Comparison of ENCODE assay signal across 12 cellular contexts in genomic region chr10:116809528-116810500, GRCh38. TPM values are rescaled to one million over a fixed set of nuclear protein-coding genes. Genes with fewer than 3 reads are reported as not detected.
A peak's percentile ranks its signal among the peaks of the same experiment; 100 is the strongest.
DNase-seq lines count a peak whose midpoint lies in the region; ATAC-seq lines count a peak whose summit lies in the region.
"Had no signal": no experiment of that assay in that cellular context is flagged by ENCODE, and none has a peak within 500 bp of the region (broad histone marks: within the 10 kb centered on the region; RNA-seq: fewer than 3 reads in every experiment).

No MANE protein-coding gene starts in this region.

- no peak overlapping the region for H3K4me2 ChIP-seq in GM23248 (ENCODE audit: unreplicated experiment)

- WGBS in GM23248 (ENCODE audit: low coverage in 1 of 2, low lambda C conversion rate in 2 of 2, missing lambda C conversion rate in 2 of 2), 2 experiments: 59 to 61% methylated on average over 29 of the region's 29 CpGs

- no peaks in the 10 kb centered on the region for H3K36me3 ChIP-seq in GM23248 (ENCODE audit: low read depth)
- no peaks in the 10 kb centered on the region for H3K36me3 ChIP-seq in effector memory CD4-positive, alpha-beta T cell (ENCODE audit: control insufficient read depth, insufficient read depth, low read length)
- H3K36me3 ChIP-seq: esophagus muscularis mucosa had no signal

- in situ Hi-C loops in GM23248 (cut with MboI): no loop called here

- ATAC-seq in left ventricle myocardium superior (peak; percentile 33), GM21825 (IDR thresholded peaks at IDR 0.05; ENCODE audit: unreplicated experiment) (no peak), GM21528 (IDR thresholded peaks at IDR 0.05; ENCODE audit: low FRiP score, unreplicated experiment) (no peak)

- no peaks in the 10 kb centered on the region for H3K9me2 ChIP-seq in GM23248 (ENCODE audit: insufficient read depth)

- no peaks in the 10 kb centered on the region for H3F3A ChIP-seq in GM23248 (ENCODE audit: insufficient read depth)

- no peaks in the 10 kb centered on the region for H3K4me1 ChIP-seq in GM23248 (ENCODE audit: insufficient read depth)
- no peaks in the 10 kb centered on the region for H3K4me1 ChIP-seq in effector memory CD4-positive, alpha-beta T cell (ENCODE audit: control insufficient read depth, insufficient read depth, low read length, poor library complexity, severe bottlenecking)

- H3K79me2 ChIP-seq in GM23248 (ENCODE audit: insufficient read depth): no peaks in the 10 kb centered on the region

- DNase-seq in 8988T (peak; percentile 36), GM23248 (peak; percentile 33), SHP77 treated with DMSO at 0.1 percent for 48 hours (lab: John Stamatoyannopoulos, UW) (peak; percentile 42), left ventricle myocardium superior (no peak)
- DNase-seq in effector memory CD4-positive, alpha-beta T cell: no peak
- DNase-seq in stimulated activated CD4-positive, alpha-beta T cell treated with anti-CD3 and anti-CD28 coated beads, Interleukin-2, amount 100 ng/mL, for 24 hours: no peak
- DNase-seq: activated CD4-positive, CD25-positive, alpha-beta regulatory T cell; DMS79 had no signal

- H3K4me3 ChIP-seq in GM23248: no peak overlapping the region
- H3K4me3 ChIP-seq in effector memory CD4-positive, alpha-beta T cell (ENCODE audit: insufficient read depth, low read depth, low read length, poor library complexity, severe bottlenecking): no peak overlapping the region
- H3K4me3 ChIP-seq: esophagus muscularis mucosa had no signal

- H3K9me3 ChIP-seq in GM23248 (ENCODE audit: low read depth): no peaks in the 10 kb centered on the region
- H3K9me3 ChIP-seq in effector memory CD4-positive, alpha-beta T cell (ENCODE audit: control insufficient read depth, low read length): no peaks in the 10 kb centered on the region
- H3K9me3 ChIP-seq: esophagus muscularis mucosa had no signal

- H3K9ac ChIP-seq in GM23248: no peak overlapping the region

- H3K27ac ChIP-seq in GM23248: no peak overlapping the region
- H3K27ac ChIP-seq in effector memory CD4-positive, alpha-beta T cell (ENCODE audit: insufficient read depth, low read length, poor library complexity, severe bottlenecking): no peak overlapping the region
- H3K27ac ChIP-seq: esophagus muscularis mucosa, skin epidermis had no signal

- no peak overlapping the region for H2AFZ ChIP-seq in GM23248

- H3K27me3 ChIP-seq in GM23248 (replicated peaks; ENCODE audit: insufficient read depth): peaks cover 7% of the 10 kb centered on the region; the same call in 1 of the 2 replicates
- no peaks in the 10 kb centered on the region for H3K27me3 ChIP-seq in effector memory CD4-positive, alpha-beta T cell (replicated peaks; ENCODE audit: control insufficient read depth, insufficient read depth, low read length, poor library complexity, severe bottlenecking)

- intact Hi-C loops in left ventricle myocardium superior (cut with micrococcal nuclease): no loop called here

- no peaks in the 10 kb centered on the region for H4K20me1 ChIP-seq in GM23248 (ENCODE audit: insufficient read depth)

RNA-seq across cellular contexts. Expression of gene ENO4, which starts 39.5 kb away (rescaled TPM):
- 0.11 and 0.51 TPM in 2 replicates for total RNA-seq in GM23248 (2014; rRNA removed; shearing (Covaris generic))
- 0.35 and 0.89 TPM in 2 replicates for polyA plus RNA-seq in GM23248 (2016; fragmentation: Nextera tagmentation; extraction: Ambion mirVana)
- 0.64 TPM for total RNA-seq in left ventricle myocardium superior

Comparison
In these comparisons a context has a peak if more than half of its experiments do, and no peak if none do; other contexts are left out.
1. DNase-seq: peak in 8988T (single experiment), GM23248 (single experiment) and SHP77 treated with DMSO at 0.1 percent for 48 hours (single experiment); none in left ventricle myocardium superior (single experiment), effector memory CD4-positive, alpha-beta T cell (0 of 3) and stimulated activated CD4-positive, alpha-beta T cell treated with anti-CD3 and anti-CD28 coated beads, Interleukin-2, amount 100 ng/mL, for 24 hours (0 of 2).